Comparison of ENCODE assay signal across 26 cellular contexts in the genomic region with DNA sequence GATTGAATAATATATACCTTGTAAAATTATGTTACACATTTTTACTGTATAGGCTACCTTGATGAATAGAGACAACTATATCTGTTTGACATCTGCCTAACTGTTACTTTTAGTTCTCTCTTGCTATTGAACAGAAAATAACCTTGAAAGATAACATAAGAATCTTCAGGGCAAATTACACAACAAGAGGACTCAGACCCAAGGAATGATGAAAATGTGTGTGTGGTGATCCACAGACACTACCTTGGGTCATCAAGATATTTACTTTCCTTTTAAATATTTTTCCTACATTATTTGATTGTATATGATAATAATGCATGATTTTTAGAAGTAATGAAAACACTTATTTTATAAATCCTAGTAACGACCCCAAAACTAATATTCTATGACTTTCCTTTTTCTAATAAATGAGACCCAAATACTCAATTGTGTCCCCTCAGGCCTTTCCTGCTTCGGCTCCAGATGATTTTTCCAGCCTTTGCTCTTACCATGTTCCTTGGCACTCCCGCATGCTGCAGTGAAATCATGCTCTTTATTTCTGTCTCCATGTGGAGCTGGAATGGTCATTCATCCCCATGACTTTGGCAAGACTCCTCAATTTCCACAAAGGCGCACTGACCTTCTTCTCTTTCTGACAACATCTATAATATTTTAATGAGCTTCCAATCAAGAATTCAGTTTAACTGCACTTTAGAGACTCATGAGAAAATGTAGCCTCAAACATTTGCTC.
DNase-seq lines count a peak whose midpoint lies in the region; ATAC-seq and TF ChIP-seq lines count a peak whose summit lies in the region.
"Had no signal": no experiment of that assay in that cellular context is flagged by ENCODE, and none has a peak within 500 bp of the region (broad histone marks: within the 10 kb centered on the region; RNA-seq: fewer than 3 reads in every experiment).

No MANE protein-coding gene starts in this region.

- H3K4me2 ChIP-seq in mammary epithelial cell (ENCODE audit: insufficient read depth, low read depth, low read length), result peak overlapping the region; percentile 61
- H3K4me2 ChIP-seq: BLaER1 treated with 17β-estradiol and CSF1 and Interleukin-3, amounts not matched to agents 10 nM and 100 nM had no signal

- H3K36me3 ChIP-seq in BJ (ENCODE audit: control insufficient read depth, insufficient read depth, low read length) (no peaks in the 10 kb centered on the region), mammary epithelial cell (ENCODE audit: insufficient read depth, low read length) (no peaks in the 10 kb centered on the region)
- H3K36me3 ChIP-seq: BLaER1 treated with 17β-estradiol and CSF1 and Interleukin-3, amounts not matched to agents 10 nM and 100 nM; left lung; Peyer's patch; suprapubic skin had no signal

- no peak for ATAC-seq in HG02588 (IDR thresholded peaks at IDR 0.05; ENCODE audit: unreplicated experiment)
- ATAC-seq: left lung; naive thymus-derived CD8-positive, alpha-beta T cell had no signal

- no peak overlapping the region for H3K4me3 ChIP-seq in BJ (ENCODE audit: low read depth, low read length)
- no peak overlapping the region for H3K4me3 ChIP-seq in mammary epithelial cell (replicated peaks in 1 of 3; ENCODE audit: insufficient read depth in 1 of 3, low read depth in 2 of 3, low read length in 3 of 3)
- H3K4me3 ChIP-seq: BLaER1 treated with 17β-estradiol and CSF1 and Interleukin-3, amounts not matched to agents 10 nM and 100 nM; left lung; Peyer's patch; psoas muscle; suprapubic skin had no signal

- POLR2A ChIA-PET in BJ (lab: Charles Lee), result no interaction called here

- peak overlapping the region; percentile 60 for H2AFZ ChIP-seq in mammary epithelial cell (ENCODE audit: low read depth, low read length)

- intact Hi-C loops in mammary epithelial cell (cut with micrococcal nuclease), result no loop called here

- no peaks in the 10 kb centered on the region for H3K79me2 ChIP-seq in mammary epithelial cell (ENCODE audit: insufficient read depth, low read length)

- CTCF ChIA-PET in BJ (lab: Yijun Ruan, JAX) (no interaction called here), mammary epithelial cell (lab: Charles Lee; ENCODE audit: low non-redundant PET) (no interaction called here)

- WGBS in mammary epithelial cell (ENCODE audit: low coverage, missing lambda C conversion rate), result 21% methylated on average over 4 of the region's 4 CpGs

- H3K9ac ChIP-seq in mammary epithelial cell (ENCODE audit: insufficient read depth, low read length), result no peak overlapping the region
- H3K9ac ChIP-seq: BLaER1 treated with 17β-estradiol and CSF1 and Interleukin-3, amounts not matched to agents 10 nM and 100 nM had no signal

- H4K20me1 ChIP-seq in mammary epithelial cell (ENCODE audit: insufficient read depth, low read length), result no peaks in the 10 kb centered on the region
- H4K20me1 ChIP-seq: BLaER1 treated with 17β-estradiol and CSF1 and Interleukin-3, amounts not matched to agents 10 nM and 100 nM had no signal

- dilution Hi-C loops in mammary epithelial cell (cut with HindIII; ENCODE audit: low sequenced_read_pairs), result no loop called here

- no TSS peak for BruUV-seq in mammary epithelial cell (replicated peaks; lab: Mats Ljungman, UMichigan)

- H3K27me3 ChIP-seq in BJ (ENCODE audit: control insufficient read depth, insufficient read depth, low read length), result no peaks in the 10 kb centered on the region
- H3K27me3 ChIP-seq in mammary epithelial cell (ENCODE audit: insufficient read depth, low read length), result no peaks in the 10 kb centered on the region
- H3K27me3 ChIP-seq: BLaER1 treated with 17β-estradiol and CSF1 and Interleukin-3, amounts not matched to agents 10 nM and 100 nM; left lung; Peyer's patch; suprapubic skin had no signal

- DNase-seq in BJ (ENCODE audit: low read depth) (peak; percentile 37), GM04504 (ENCODE audit: low read depth) (peak; percentile 5), mammary epithelial cell (no peak), myocyte (ENCODE audit: low read depth) (peak; percentile 9), kidney tubule cell (ENCODE audit: low spot score) (no peak), NK-92 (lab: John Stamatoyannopoulos, UW; ENCODE audit: unreplicated experiment) (no peak)
- DNase-seq: ACHN; activated CD4-positive, alpha-beta memory T cell treated with anti-CD3 and anti-CD28 coated beads, Interleukin-2, amount 10 ng/mL, durations not matched to agents 7 days and 5 days; activated CD8-positive, alpha-beta memory T cell treated with anti-CD3 and anti-CD28 coated beads, Interleukin-2, amount 50 U/mL, for 48 hours; activated naive CD4-positive, alpha-beta T cell treated with anti-CD3 and anti-CD28 coated beads, Interleukin-2, amount 50 U/mL, for 16 hours; COR-L47; DMS53; HCEC 1CT; left lung; naive thymus-derived CD8-positive, alpha-beta T cell; NCI-H1048; NCI-H1694; NCI-H446; NCI-H748 treated with DMSO at 0.1 percent for 48 hours; Peyer's patch; psoas muscle; stimulated activated naive CD4-positive, alpha-beta T cell; SW 1271 had no signal

- no peak for TF ChIP-seq CTCF in BJ (IDR thresholded peaks at IDR 0.05; ENCODE audit: insufficient read depth, low read depth, low read length)
- no peak for TF ChIP-seq CTCF in mammary epithelial cell (conservative IDR thresholded peaks at IDR 0.05 in 1 of 2, IDR thresholded peaks at IDR 0.05 in 1 of 2; ENCODE audit: extremely low read depth in 1 of 2, insufficient read depth in 1 of 2, low read depth in 1 of 2, low read length in 2 of 2)

- H3K4me1 ChIP-seq in mammary epithelial cell (ENCODE audit: insufficient read depth, low read length), result peaks cover 42% of the 10 kb centered on the region
- H3K4me1 ChIP-seq: BLaER1 treated with 17β-estradiol and CSF1 and Interleukin-3, amounts not matched to agents 10 nM and 100 nM; left lung; Peyer's patch; suprapubic skin had no signal

- in situ Hi-C loops in mammary epithelial cell (cut with MboI; ENCODE audit: low sequenced_read_pairs in 2 of 2), result no loop called here

- H3K9me3 ChIP-seq in mammary epithelial cell (replicated peaks; ENCODE audit: insufficient read depth, low read length), result no peaks in the 10 kb centered on the region
- H3K9me3 ChIP-seq: BLaER1 treated with 17β-estradiol and CSF1 and Interleukin-3, amounts not matched to agents 10 nM and 100 nM; left lung; Peyer's patch; psoas muscle; suprapubic skin had no signal

- no peak overlapping the region for H3K27ac ChIP-seq in mammary epithelial cell (ENCODE audit: insufficient read depth, low read depth, low read length)
- H3K27ac ChIP-seq: BLaER1 treated with 17β-estradiol and CSF1 and Interleukin-3, amounts not matched to agents 10 nM and 100 nM; left lung; Peyer's patch; psoas muscle; suprapubic skin had no signal

Comparison
In these comparisons a context has a peak if more than half of its experiments do, and no peak if none do; other contexts are left out.
1. DNase-seq: peak in BJ (single experiment), GM04504 (single experiment) and myocyte (single experiment); none in mammary epithelial cell (single experiment), kidney tubule cell (single experiment) and NK-92 (single experiment).